In the genomic region with DNA sequence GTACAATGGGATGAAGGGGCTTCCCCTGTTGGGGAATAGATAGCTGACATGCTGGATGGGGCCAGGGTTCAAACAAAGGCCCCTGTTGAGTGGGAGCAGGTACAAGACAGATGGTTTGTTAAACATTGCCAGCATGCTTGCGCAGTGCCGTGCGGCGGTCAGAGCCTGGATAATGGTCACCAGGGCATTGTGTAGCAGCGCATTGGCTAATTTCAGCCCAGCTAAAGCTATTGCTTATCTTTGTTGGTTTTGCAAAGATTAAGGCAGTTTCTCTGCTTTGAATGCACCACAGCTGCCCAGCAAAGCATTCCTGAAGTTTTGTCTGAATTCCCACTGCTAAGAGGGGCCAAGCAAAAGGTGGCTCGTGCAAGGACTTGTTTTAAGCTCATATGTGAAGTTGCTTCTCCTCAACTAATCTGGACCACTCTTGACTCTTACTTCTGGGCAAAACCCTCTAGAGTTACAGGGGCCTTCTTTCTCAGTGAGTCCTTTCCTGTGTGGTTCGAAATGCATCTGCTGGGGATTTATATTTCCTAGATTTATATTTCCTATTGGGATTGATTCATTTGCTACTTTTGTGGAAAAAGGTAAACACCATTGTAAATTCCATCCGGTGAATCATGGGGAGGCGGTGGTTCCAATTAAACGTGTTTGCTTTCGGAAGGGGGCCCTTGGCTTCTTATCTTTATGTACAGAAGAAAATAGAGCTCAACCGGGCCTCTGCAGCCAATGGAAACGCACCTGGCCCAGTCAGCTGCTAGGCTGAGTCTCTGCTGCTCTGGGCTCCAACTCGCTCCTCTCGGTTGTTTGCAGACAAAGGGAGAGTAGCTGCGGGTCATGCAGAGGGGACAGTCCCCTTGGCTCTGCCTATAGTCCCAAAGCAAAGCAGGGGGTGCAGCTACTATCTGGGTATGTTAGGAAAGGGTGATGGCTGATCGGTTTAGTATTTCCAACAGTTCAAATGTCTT, we compare ENCODE assay signal across 1 cellular context.
A peak's percentile ranks its signal among the peaks of the same experiment; 100 is the strongest.
TF ChIP-seq lines count a peak whose summit lies in the region.

No MANE protein-coding gene starts in this region.

TF ChIP-seq in HEK293, 187 proteins besides CTCF, POLR2A, EP300 and RAD21 (continued from another document and continues in another):
- TF ChIP-seq ZNF398 (tag by site-specific recombination; IDR thresholded peaks at IDR 0.05), result no peak
- no peak for TF ChIP-seq ZNF830 (tag by site-specific recombination; IDR thresholded peaks at IDR 0.05; ENCODE audit: low read depth)
- no peak for TF ChIP-seq ZNF366 (tag by site-specific recombination; conservative IDR thresholded peaks at IDR 0.05)
- TF ChIP-seq, protein P1, sequence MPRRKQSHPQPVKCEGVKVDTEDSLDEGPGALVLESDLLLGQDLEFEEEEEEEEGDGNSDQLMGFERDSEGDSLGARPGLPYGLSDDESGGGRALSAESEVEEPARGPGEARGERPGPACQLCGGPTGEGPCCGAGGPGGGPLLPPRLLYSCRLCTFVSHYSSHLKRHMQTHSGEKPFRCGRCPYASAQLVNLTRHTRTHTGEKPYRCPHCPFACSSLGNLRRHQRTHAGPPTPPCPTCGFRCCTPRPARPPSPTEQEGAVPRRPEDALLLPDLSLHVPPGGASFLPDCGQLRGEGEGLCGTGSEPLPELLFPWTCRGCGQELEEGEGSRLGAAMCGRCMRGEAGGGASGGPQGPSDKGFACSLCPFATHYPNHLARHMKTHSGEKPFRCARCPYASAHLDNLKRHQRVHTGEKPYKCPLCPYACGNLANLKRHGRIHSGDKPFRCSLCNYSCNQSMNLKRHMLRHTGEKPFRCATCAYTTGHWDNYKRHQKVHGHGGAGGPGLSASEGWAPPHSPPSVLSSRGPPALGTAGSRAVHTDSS (tag by site-specific recombination; IDR thresholded peaks at IDR 0.05), result no peak
- TF ChIP-seq ZNF626 (tag by site-specific recombination; IDR thresholded peaks at IDR 0.05), result no peak
- TF ChIP-seq, protein P2, sequence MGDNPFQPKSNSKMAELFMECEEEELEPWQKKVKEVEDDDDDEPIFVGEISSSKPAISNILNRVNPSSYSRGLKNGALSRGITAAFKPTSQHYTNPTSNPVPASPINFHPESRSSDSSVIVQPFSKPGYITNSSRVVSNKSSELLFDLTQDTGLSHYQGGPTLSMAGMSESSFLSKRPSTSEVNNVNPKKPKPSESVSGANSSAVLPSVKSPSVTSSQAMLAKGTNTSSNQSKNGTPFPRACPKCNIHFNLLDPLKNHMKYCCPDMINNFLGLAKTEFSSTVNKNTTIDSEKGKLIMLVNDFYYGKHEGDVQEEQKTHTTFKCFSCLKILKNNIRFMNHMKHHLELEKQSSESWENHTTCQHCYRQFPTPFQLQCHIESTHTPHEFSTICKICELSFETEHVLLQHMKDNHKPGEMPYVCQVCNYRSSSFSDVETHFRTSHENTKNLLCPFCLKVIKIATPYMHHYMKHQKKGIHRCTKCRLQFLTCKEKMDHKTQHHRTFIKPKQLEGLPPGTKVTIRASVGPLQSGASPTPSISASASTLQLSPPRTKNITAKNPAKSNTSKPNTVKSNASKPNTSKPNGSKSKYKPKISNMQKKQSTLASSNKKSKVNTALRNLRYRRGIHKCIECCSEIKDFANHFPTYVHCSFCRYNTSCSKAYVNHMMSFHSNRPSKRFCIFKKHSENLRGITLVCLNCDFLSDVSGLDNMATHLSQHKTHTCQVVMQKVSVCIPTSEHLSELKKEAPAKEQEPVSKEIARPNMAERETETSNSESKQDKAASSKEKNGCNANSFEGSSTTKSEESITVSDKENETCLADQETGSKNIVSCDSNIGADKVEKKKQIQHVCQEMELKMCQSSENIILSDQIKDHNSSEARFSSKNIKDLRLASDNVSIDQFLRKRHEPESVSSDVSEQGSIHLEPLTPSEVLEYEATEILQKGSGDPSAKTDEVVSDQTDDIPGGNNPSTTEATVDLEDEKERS (tag by site-specific recombination; IDR thresholded peaks at IDR 0.05), result no peak
- no peak for TF ChIP-seq ZBTB7A (tag by site-specific recombination; IDR thresholded peaks at IDR 0.05; ENCODE audit: low read depth)
- TF ChIP-seq ZNF221 (tag by site-specific recombination; IDR thresholded peaks at IDR 0.05; ENCODE audit: borderline replicate concordance), result no peak
- no peak for TF ChIP-seq ZNF518A (tag by site-specific recombination; conservative IDR thresholded peaks at IDR 0.05; ENCODE audit: low read depth)
- no peak for TF ChIP-seq ZNF433 (tag by site-specific recombination; IDR thresholded peaks at IDR 0.05; ENCODE audit: low read depth)
- no peak for TF ChIP-seq ZSCAN5A (tag by site-specific recombination; IDR thresholded peaks at IDR 0.05)
- no peak for TF ChIP-seq KLF8 (tag by site-specific recombination; IDR thresholded peaks at IDR 0.05)
- no peak for TF ChIP-seq ZNF747 (tag by site-specific recombination; IDR thresholded peaks at IDR 0.05)
- peak; percentile 80 for TF ChIP-seq ZBTB17 (tag by site-specific recombination; IDR thresholded peaks at IDR 0.05)
- peak; percentile 47; the same call in 1 of the 2 replicates for TF ChIP-seq PRDM4 (tag by site-specific recombination; IDR thresholded peaks at IDR 0.05)
- TF ChIP-seq, protein P3, sequence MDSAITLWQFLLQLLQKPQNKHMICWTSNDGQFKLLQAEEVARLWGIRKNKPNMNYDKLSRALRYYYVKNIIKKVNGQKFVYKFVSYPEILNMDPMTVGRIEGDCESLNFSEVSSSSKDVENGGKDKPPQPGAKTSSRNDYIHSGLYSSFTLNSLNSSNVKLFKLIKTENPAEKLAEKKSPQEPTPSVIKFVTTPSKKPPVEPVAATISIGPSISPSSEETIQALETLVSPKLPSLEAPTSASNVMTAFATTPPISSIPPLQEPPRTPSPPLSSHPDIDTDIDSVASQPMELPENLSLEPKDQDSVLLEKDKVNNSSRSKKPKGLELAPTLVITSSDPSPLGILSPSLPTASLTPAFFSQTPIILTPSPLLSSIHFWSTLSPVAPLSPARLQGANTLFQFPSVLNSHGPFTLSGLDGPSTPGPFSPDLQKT (IDR thresholded peaks at IDR 0.05; ENCODE audit: borderline replicate concordance, low read depth, low read length), result no peak
- TF ChIP-seq ZNF843 (tag by site-specific recombination; IDR thresholded peaks at IDR 0.05), result peak; percentile 63; the same call in 1 of the 2 replicates
- TF ChIP-seq MEIS1 (CRISPR knock-in tag; IDR thresholded peaks at IDR 0.05; ENCODE audit: borderline replicate concordance), result no peak
- TF ChIP-seq ZNF555 (tag by site-specific recombination; conservative IDR thresholded peaks at IDR 0.05), result no peak
- TF ChIP-seq ZNF350 (tag by site-specific recombination; IDR thresholded peaks at IDR 0.05), result no peak
- TF ChIP-seq SALL2 (tag by site-specific recombination; IDR thresholded peaks at IDR 0.05; ENCODE audit: borderline replicate concordance), result no peak
- no peak for TF ChIP-seq KLF7 (tag by site-specific recombination; IDR thresholded peaks at IDR 0.05; ENCODE audit: borderline replicate concordance)
- TF ChIP-seq ZFP37 (tag by site-specific recombination; IDR thresholded peaks at IDR 0.05), result no peak
- no peak for TF ChIP-seq ZNF140 (tag by site-specific recombination; IDR thresholded peaks at IDR 0.05)
- no peak for TF ChIP-seq ZBTB1 (tag by site-specific recombination; IDR thresholded peaks at IDR 0.05)
- no peak for TF ChIP-seq ZNF529 (tag by site-specific recombination; IDR thresholded peaks at IDR 0.05; ENCODE audit: insufficient replicate concordance)
- TF ChIP-seq GLIS2 (tag by site-specific recombination; IDR thresholded peaks at IDR 0.05), result no peak
- no peak for TF ChIP-seq ZNF138 (tag by site-specific recombination; IDR thresholded peaks at IDR 0.05; ENCODE audit: borderline replicate concordance)
- no peak for TF ChIP-seq ZBTB21 (tag by site-specific recombination; IDR thresholded peaks at IDR 0.05)
- TF ChIP-seq, protein P4, sequence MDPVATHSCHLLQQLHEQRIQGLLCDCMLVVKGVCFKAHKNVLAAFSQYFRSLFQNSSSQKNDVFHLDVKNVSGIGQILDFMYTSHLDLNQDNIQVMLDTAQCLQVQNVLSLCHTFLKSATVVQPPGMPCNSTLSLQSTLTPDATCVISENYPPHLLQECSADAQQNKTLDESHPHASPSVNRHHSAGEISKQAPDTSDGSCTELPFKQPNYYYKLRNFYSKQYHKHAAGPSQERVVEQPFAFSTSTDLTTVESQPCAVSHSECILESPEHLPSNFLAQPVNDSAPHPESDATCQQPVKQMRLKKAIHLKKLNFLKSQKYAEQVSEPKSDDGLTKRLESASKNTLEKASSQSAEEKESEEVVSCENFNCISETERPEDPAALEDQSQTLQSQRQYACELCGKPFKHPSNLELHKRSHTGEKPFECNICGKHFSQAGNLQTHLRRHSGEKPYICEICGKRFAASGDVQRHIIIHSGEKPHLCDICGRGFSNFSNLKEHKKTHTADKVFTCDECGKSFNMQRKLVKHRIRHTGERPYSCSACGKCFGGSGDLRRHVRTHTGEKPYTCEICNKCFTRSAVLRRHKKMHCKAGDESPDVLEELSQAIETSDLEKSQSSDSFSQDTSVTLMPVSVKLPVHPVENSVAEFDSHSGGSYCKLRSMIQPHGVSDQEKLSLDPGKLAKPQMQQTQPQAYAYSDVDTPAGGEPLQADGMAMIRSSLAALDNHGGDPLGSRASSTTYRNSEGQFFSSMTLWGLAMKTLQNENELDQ (tag by site-specific recombination; IDR thresholded peaks at IDR 0.05; ENCODE audit: low read depth), result no peak
- no peak for TF ChIP-seq ZNF837 (tag by site-specific recombination; IDR thresholded peaks at IDR 0.05)
- no peak for TF ChIP-seq ZNF777 (tag by site-specific recombination; IDR thresholded peaks at IDR 0.05; ENCODE audit: borderline replicate concordance)
- no peak for TF ChIP-seq ZNF580 (tag by site-specific recombination; IDR thresholded peaks at IDR 0.05)
- no peak for TF ChIP-seq ZNF768 (tag by site-specific recombination; IDR thresholded peaks at IDR 0.05)
